29 cellular contexts compared by ENCODE assay signal in the genomic region with DNA sequence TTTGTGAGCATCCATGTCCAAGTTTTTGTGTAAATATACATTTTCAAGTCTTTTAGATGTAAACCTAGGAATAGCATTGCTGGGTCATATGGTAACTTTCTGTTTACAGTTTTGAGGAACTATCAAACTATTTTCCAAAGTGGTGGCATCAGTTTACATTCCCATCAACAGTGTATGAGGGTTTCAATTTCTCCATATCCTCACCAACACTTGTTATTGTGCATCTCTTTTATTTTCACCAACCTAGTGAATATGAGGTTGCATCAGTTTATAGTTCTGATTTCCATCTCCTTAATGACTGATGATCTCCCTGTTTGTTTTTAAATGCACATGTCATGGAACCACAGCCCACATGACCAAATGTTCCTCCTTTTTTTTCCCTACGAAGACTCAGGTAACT.
"Had no signal": no experiment of that assay in that cellular context is flagged by ENCODE, and none has a peak within 500 bp of the region (broad histone marks: within the 10 kb centered on the region; RNA-seq: fewer than 3 reads in every experiment).

No MANE protein-coding gene starts in this region.

- H3K4me3 Mint-ChIP-seq: stimulated activated effector memory CD8-positive, alpha-beta T cell treated with anti-CD3 and anti-CD28 coated beads, Interleukin-12 subunit alpha, Interleukin-12 subunit beta, amount 100 ng/mL, for 72 hours; stimulated activated memory B cell treated with anti-CD40 and anti-IgM and Interleukin-4, amounts not matched to agents 10 μg/mL and 1 μg/mL and 100 μg/mL, for 72 hours; stimulated activated naive B cell treated with anti-CD40 and anti-IgM and Interleukin-4, amounts not matched to agents 10 μg/mL and 1 μg/mL and 100 μg/mL, for 72 hours; stimulated activated naive CD8-positive, alpha-beta T cell treated with anti-CD3 and anti-CD28 coated beads, Interleukin-15, amount 100 ng/mL, for 72 hours; stimulated activated naive CD8-positive, alpha-beta T cell treated with anti-CD3 and anti-CD28 coated beads, Interleukin-15, Interleukin-2, amounts not matched to agents 100 ng/mL and 50 ng/mL, for 24 hours; type B pancreatic cell had no signal

- H3K4me3 ChIP-seq: stomach, suprapubic skin, testis, thoracic aorta, thyroid gland, tibial artery, tibial nerve, transverse colon, upper lobe of left lung, upper lobe of right lung, uterus, vagina had no signal

- H3K27me3 Mint-ChIP-seq: stimulated activated memory B cell treated with anti-CD40 and anti-IgM and Interleukin-4, amounts not matched to agents 10 μg/mL and 1 μg/mL and 100 μg/mL, for 72 hours; type B pancreatic cell had no signal

- H3K4me1 Mint-ChIP-seq: stimulated activated effector memory CD8-positive, alpha-beta T cell treated with anti-CD3 and anti-CD28 coated beads, Interleukin-12 subunit alpha, Interleukin-12 subunit beta, amount 100 ng/mL, for 72 hours; stimulated activated memory B cell treated with anti-CD40 and anti-IgM and Interleukin-4, amounts not matched to agents 10 μg/mL and 1 μg/mL and 100 μg/mL, for 72 hours; stimulated activated naive B cell treated with anti-CD40 and anti-IgM and Interleukin-4, amounts not matched to agents 10 μg/mL and 1 μg/mL and 100 μg/mL, for 72 hours; stimulated activated naive CD8-positive, alpha-beta T cell treated with anti-CD3 and anti-CD28 coated beads, Interleukin-15, amount 100 ng/mL, for 72 hours had no signal

- ATAC-seq: stimulated activated effector memory CD8-positive, alpha-beta T cell treated with anti-CD3 and anti-CD28 coated beads, Interleukin-12 subunit alpha, Interleukin-12 subunit beta, amount 100 ng/mL, for 72 hours; stimulated activated memory B cell treated with anti-CD40 and anti-IgM and Interleukin-4, amounts not matched to agents 10 μg/mL and 1 μg/mL and 100 μg/mL, for 72 hours; stimulated activated naive B cell treated with anti-CD40 and anti-IgM and Interleukin-4, amounts not matched to agents 10 μg/mL and 1 μg/mL and 100 μg/mL, for 72 hours; stimulated activated naive CD8-positive, alpha-beta T cell treated with anti-CD3 and anti-CD28 coated beads, Interleukin-15, amount 100 ng/mL, for 72 hours; stimulated activated naive CD8-positive, alpha-beta T cell treated with anti-CD3 and anti-CD28 coated beads, Interleukin-15, Interleukin-2, amounts not matched to agents 100 U/mL and 50 U/mL, for 24 hours; upper lobe of right lung had no signal

- FAIRE-seq: urothelium cell line had no signal

- H3K36me3 Mint-ChIP-seq: stimulated activated effector memory CD8-positive, alpha-beta T cell treated with anti-CD3 and anti-CD28 coated beads, Interleukin-12 subunit alpha, Interleukin-12 subunit beta, amount 100 ng/mL, for 72 hours; stimulated activated naive B cell treated with anti-CD40 and anti-IgM and Interleukin-4, amounts not matched to agents 10 μg/mL and 1 μg/mL and 100 μg/mL, for 72 hours had no signal

- H3K4me1 ChIP-seq: stomach, suprapubic skin, transverse colon, upper lobe of right lung, uterus, vagina had no signal

- DNase-seq: stimulated activated CD4-positive, alpha-beta T cell treated with anti-CD3 and anti-CD28 coated beads, Interleukin-2, amount 100 ng/mL, for 48 hours; stimulated activated CD4-positive, alpha-beta T cell treated with anti-CD3 and anti-CD28 coated beads, Interleukin-4, amount 100 ng/mL, for 1 hour; stimulated activated CD4-positive, alpha-beta T cell treated with anti-CD3 and anti-CD28 coated beads, Interleukin-4, amount 100 ng/mL, for 24 hours; stimulated activated CD4-positive, alpha-beta T cell treated with anti-CD3 and anti-CD28 coated beads, Interleukin-4, amount 100 ng/mL, for 4 hours; stimulated activated CD8-positive, alpha-beta memory T cell treated with anti-CD3 and anti-CD28 coated beads, Interleukin-4, amount 100 ng/mL, for 48 hours; stimulated activated naive B cell treated with anti-CD40 and anti-IgM and Interleukin-4, amounts not matched to agents 10 μg/mL and 1 μg/mL and 100 μg/mL, for 72 hours; stimulated activated naive CD4-positive, alpha-beta T cell; stimulated activated naive CD4-positive, alpha-beta T cell treated with Interleukin-2 at 50 U/mL for 16 hours; stimulated activated naive CD8-positive, alpha-beta T cell treated with anti-CD3 and anti-CD28 coated beads, Interleukin-15, amount 100 ng/mL, for 72 hours; stimulated activated naive CD8-positive, alpha-beta T cell treated with anti-CD3 and anti-CD28 coated beads, Interleukin-15, Interleukin-2, amounts not matched to agents 100 U/mL and 50 U/mL, for 24 hours; stomach; substantia nigra; testis; thyroid gland; tibial artery; transverse colon; trophoblast cell; upper lobe of left lung; upper lobe of right lung; uterus had no signal

- H3K9me3 ChIP-seq: stomach, suprapubic skin, testis, thoracic aorta, thyroid gland, tibial artery, tibial nerve, transverse colon, upper lobe of left lung, upper lobe of right lung, uterus, vagina had no signal

- H3K27ac ChIP-seq: stomach, suprapubic skin, testis, thoracic aorta, thyroid gland, tibial artery, tibial nerve, transverse colon, upper lobe of left lung, upper lobe of right lung, uterus, vagina had no signal

- H3K9me3 Mint-ChIP-seq: stimulated activated effector memory CD8-positive, alpha-beta T cell treated with anti-CD3 and anti-CD28 coated beads, Interleukin-12 subunit alpha, Interleukin-12 subunit beta, amount 100 ng/mL, for 72 hours; stimulated activated naive CD8-positive, alpha-beta T cell treated with anti-CD3 and anti-CD28 coated beads, Interleukin-15, amount 100 ng/mL, for 72 hours; type B pancreatic cell had no signal

- H3K27ac Mint-ChIP-seq: stimulated activated effector memory CD8-positive, alpha-beta T cell treated with anti-CD3 and anti-CD28 coated beads, Interleukin-12 subunit alpha, Interleukin-12 subunit beta, amount 100 ng/mL, for 72 hours; stimulated activated memory B cell treated with anti-CD40 and anti-IgM and Interleukin-4, amounts not matched to agents 10 μg/mL and 1 μg/mL and 100 μg/mL, for 72 hours; stimulated activated naive B cell treated with anti-CD40 and anti-IgM and Interleukin-4, amounts not matched to agents 10 μg/mL and 1 μg/mL and 100 μg/mL, for 72 hours; stimulated activated naive CD8-positive, alpha-beta T cell treated with anti-CD3 and anti-CD28 coated beads, Interleukin-15, amount 100 ng/mL, for 72 hours; stimulated activated naive CD8-positive, alpha-beta T cell treated with anti-CD3 and anti-CD28 coated beads, Interleukin-15, Interleukin-2, amounts not matched to agents 100 ng/mL and 50 ng/mL, for 24 hours; type B pancreatic cell had no signal

- H3K27me3 ChIP-seq: stomach, suprapubic skin, testis, thyroid gland, tibial artery, tibial nerve, transverse colon, upper lobe of left lung, upper lobe of right lung, uterus, vagina had no signal

- H3K36me3 ChIP-seq: suprapubic skin, thoracic aorta, thyroid gland, transverse colon, upper lobe of left lung, upper lobe of right lung, uterus, vagina had no signal
